8 cellular contexts compared by ENCODE assay signal in genomic region chr1:157090196-157090647, GRCh38. TPM values are rescaled to one million over a fixed set of nuclear protein-coding genes. Genes with fewer than 3 reads are reported as not detected.
DNase-seq lines count a peak whose midpoint lies in the region; ATAC-seq and TF ChIP-seq lines count a peak whose summit lies in the region.

No MANE protein-coding gene starts in this region.

- no peaks in the 10 kb centered on the region for H3K27me3 ChIP-seq in PC-3 (ENCODE audit: low read length)

- no peaks in the 10 kb centered on the region for H3F3A ChIP-seq in PC-3 (ENCODE audit: low read length, unreplicated experiment)

- H3K9me3 ChIP-seq in PC-3 (ENCODE audit: low read length): no peaks in the 10 kb centered on the region

- no peaks in the 10 kb centered on the region for H3K9me2 ChIP-seq in PC-3 (replicated peaks; ENCODE audit: low read length)

- intact Hi-C loops in PC-3 (cut with micrococcal nuclease): loop anchor here (1.0 kb wide), 1 partner anchor 66 kb away; no protein-coding TSS in a partner anchor

- H3K27ac Mint-ChIP-seq in naive B cell: peak overlapping the region in 1 of 6 donors; percentile 78

- no TSS peak for BruUV-seq in PC-3 (replicated peaks; lab: Mats Ljungman, UMichigan)

- H3K4me2 ChIP-seq in PC-3 (ENCODE audit: low read length): no peak overlapping the region

- H2AFZ ChIP-seq in PC-3 (ENCODE audit: low read length): no peak overlapping the region

- DNase-seq in DMS114 treated with DMSO at 0.1 percent for 48 hours (lab: John Stamatoyannopoulos, UW; ENCODE audit: unreplicated experiment): peak; percentile 77
- peak; percentile 85 for DNase-seq in HuH-7 (ENCODE audit: low spot score)
- peak; percentile 94 for DNase-seq in PC-3
- DNase-seq in activated T-cell treated with anti-CD3 and anti-CD28 coated beads for 4 hours: peak; percentile 86
- peak; percentile 66 for DNase-seq in naive B cell
- DNase-seq in stimulated activated CD8-positive, alpha-beta memory T cell treated with anti-CD3 and anti-CD28 coated beads, Interleukin-7, amount 100 ng/mL, for 1 hour (ENCODE audit: low read depth in 2 of 2): peak; percentile 65 to 88

- peaks cover 0 to 17% (median 5%) of the 10 kb centered on the region in 3 donors for H3K27me3 Mint-ChIP-seq in naive B cell

- no peak overlapping the region for H3K4me3 ChIP-seq in PC-3 (ENCODE audit: low read length)

- no peaks in the 10 kb centered on the region for H3K79me2 ChIP-seq in PC-3 (ENCODE audit: low read length)

- peak; percentile 99 for TF ChIP-seq CTCF in PC-3 (conservative IDR thresholded peaks at IDR 0.05; ENCODE audit: low read depth, low read length)

- H3K9ac ChIP-seq in PC-3 (ENCODE audit: low read length): no peak overlapping the region

- ATAC-seq in PC-3 (peak; percentile 98), esophagus mucosa (peak; percentile 88), naive B cell (ENCODE audit: low read depth in 2 of 2) (peak; percentile 63 to 82), HG02938 (IDR thresholded peaks at IDR 0.05; ENCODE audit: unreplicated experiment) (no peak)

- H3K36me3 ChIP-seq in PC-3 (ENCODE audit: low read depth, low read length): no peaks in the 10 kb centered on the region

- H3K9me3 Mint-ChIP-seq in naive B cell: no peaks in the 10 kb centered on the region

- H3K36me3 Mint-ChIP-seq in naive B cell: no peaks in the 10 kb centered on the region

- H3K4me1 Mint-ChIP-seq in naive B cell: peaks cover 0 to 5% (median 0%) of the 10 kb centered on the region in 3 donors

- no peak overlapping the region for H3K4me3 Mint-ChIP-seq in naive B cell

- H3K27ac ChIP-seq in PC-3 (ENCODE audit: low read length): no peak overlapping the region

- CTCF ChIA-PET in PC-3 (lab: Charles Lee): interaction anchor here (0.6 to 2.0 kb wide), 10 partner anchors 9 to 675 kb away, joined by 3 to 72 read pairs (median 3); partner anchors contain the start of gene ETV3

- POLR2A ChIA-PET in PC-3 (lab: Charles Lee; ENCODE audit: unreplicated experiment): no interaction called here

- H3K4me1 ChIP-seq in PC-3 (ENCODE audit: insufficient read depth, low read length): 0 out of 2 replicates have a peak, but pooled peaks cover 3% of the 10 kb centered on the region

- H4K20me1 ChIP-seq in PC-3 (ENCODE audit: low read length): no peaks in the 10 kb centered on the region

RNA-seq across cellular contexts. Expression of gene ETV3L, which starts 9.4 kb away (rescaled TPM):
- not detected in 2 replicates for total RNA-seq in PC-3 (2014; rRNA removed)
- total RNA-seq in esophagus mucosa: not detected
- polyA plus RNA-seq in naive B cell (ENCODE audit: low read depth in 6 of 6): not detected

RNA-seq across cellular contexts. Expression of gene ARHGEF11, which starts 44.7 kb away (rescaled TPM):
- 31.1 and 43.9 TPM in 2 replicates for total RNA-seq in PC-3 (2014; rRNA removed)
- 13.2 TPM for total RNA-seq in esophagus mucosa
- polyA plus RNA-seq in naive B cell (ENCODE audit: low read depth in 6 of 6): 1 to 10 TPM; 2.0 to 5.6 (median 3.0) TPM

RNA-seq across cellular contexts. Expression of gene ETV3, which starts 48.0 kb away (rescaled TPM):
- total RNA-seq in PC-3 (2014; rRNA removed) (10.1 and 12.2 TPM in 2 replicates), esophagus mucosa (40.7 TPM)
- polyA plus RNA-seq in naive B cell (ENCODE audit: low read depth in 6 of 6): 10 to 100 TPM in 4 of 6 donors, 1 to 10 TPM in 2; 2.3 to 14.5 (median 12.3) TPM
